In the genomic region with DNA sequence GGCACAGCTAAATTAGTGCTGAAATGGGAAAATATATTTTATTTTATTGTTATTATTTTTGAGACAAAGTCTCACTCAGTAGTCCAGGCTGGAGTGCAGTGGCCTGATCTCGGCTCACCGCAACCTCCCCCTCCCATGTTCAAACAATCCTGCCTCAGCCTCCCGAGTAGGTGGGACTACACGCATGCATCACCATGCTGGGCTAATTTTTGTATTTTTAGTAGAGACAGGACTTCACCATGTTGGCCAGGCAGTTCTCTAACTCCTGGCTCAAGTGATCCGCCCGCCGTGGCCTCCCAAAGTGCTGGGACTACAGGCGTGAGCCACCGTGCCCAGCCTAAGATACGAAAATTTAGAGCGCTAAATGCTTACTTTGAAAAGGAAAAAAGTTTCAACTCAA, we compare ENCODE assay signal across 17 cellular contexts.
"Had no signal": no experiment of that assay in that cellular context is flagged by ENCODE, and none has a peak within 500 bp of the region (broad histone marks: within the 10 kb centered on the region; RNA-seq: fewer than 3 reads in every experiment).

No MANE protein-coding gene starts in this region.

- H3K4me1 ChIP-seq: right lobe of liver had no signal

- H3K4me3 Mint-ChIP-seq: activated B cell treated with CpG ODN at 0.5 μM for 24 hours; activated CD4-positive, alpha-beta memory T cell treated with anti-CD3 and anti-CD28 coated beads, Interleukin-2, amount 10 ng/mL, durations not matched to agents 7 days and 5 days; activated CD8-positive, alpha-beta memory T cell treated with anti-CD3 and anti-CD28 coated beads, Interleukin-2, amount 10 ng/mL, durations not matched to agents 7 days and 5 days; activated naive CD8-positive, alpha-beta T cell treated with anti-CD3 and anti-CD28 coated beads for 36 hours; mesothelial cell of epicardium; stimulated activated memory B cell treated with anti-CD40 and anti-IgM and Interleukin-4, amounts not matched to agents 10 μg/mL and 1 μg/mL and 100 μg/mL, for 72 hours had no signal

- H3K27me3 ChIP-seq: dorsolateral prefrontal cortex, foreskin keratinocyte, ovary, right lobe of liver, vagina had no signal

- DNase-seq: activated B cell treated with CpG ODN at 0.5 μM for 24 hours; activated CD4-positive, alpha-beta memory T cell treated with anti-CD3 and anti-CD28 coated beads, Interleukin-2, amount 10 ng/mL, durations not matched to agents 7 days and 5 days; activated CD4-positive, alpha-beta T cell treated with anti-CD3 and anti-CD28 coated beads for 48 hours; activated CD8-positive, alpha-beta memory T cell treated with anti-CD3 and anti-CD28 coated beads, Interleukin-2, amount 10 ng/mL, durations not matched to agents 7 days and 5 days; activated naive CD8-positive, alpha-beta T cell treated with anti-CD3 and anti-CD28 coated beads for 36 hours; amniotic stem cell; dorsolateral prefrontal cortex; kidney; ovary; right lobe of liver; stimulated activated CD4-positive, alpha-beta T cell treated with anti-CD3 and anti-CD28 coated beads, Interleukin-4, amount 100 ng/mL, for 4 hours had no signal

- ATAC-seq: activated CD8-positive, alpha-beta memory T cell treated with anti-CD3 and anti-CD28 coated beads, Interleukin-2, amount 10 ng/mL, durations not matched to agents 7 days and 5 days; left lobe of liver; right lobe of liver; stimulated activated memory B cell treated with anti-CD40 and anti-IgM and Interleukin-4, amounts not matched to agents 10 μg/mL and 1 μg/mL and 100 μg/mL, for 72 hours had no signal

- H3K27ac ChIP-seq: dorsolateral prefrontal cortex, ovary, right lobe of liver, vagina had no signal

- H3K4me3 ChIP-seq: dorsolateral prefrontal cortex, lung, ovary, right lobe of liver, vagina had no signal

- H3K36me3 ChIP-seq: ovary, right lobe of liver, vagina had no signal

- H3K27me3 Mint-ChIP-seq: stimulated activated memory B cell treated with anti-CD40 and anti-IgM and Interleukin-4, amounts not matched to agents 10 μg/mL and 1 μg/mL and 100 μg/mL, for 72 hours had no signal

- H3K9me3 ChIP-seq: ovary, right lobe of liver, vagina had no signal

- H3K27ac Mint-ChIP-seq: activated B cell treated with CpG ODN at 0.5 μM for 24 hours; activated CD4-positive, alpha-beta memory T cell treated with anti-CD3 and anti-CD28 coated beads, Interleukin-2, amount 10 ng/mL, durations not matched to agents 7 days and 5 days; activated CD8-positive, alpha-beta memory T cell treated with anti-CD3 and anti-CD28 coated beads, Interleukin-2, amount 10 ng/mL, durations not matched to agents 7 days and 5 days; activated naive CD8-positive, alpha-beta T cell treated with anti-CD3 and anti-CD28 coated beads for 36 hours; mesothelial cell of epicardium; stimulated activated memory B cell treated with anti-CD40 and anti-IgM and Interleukin-4, amounts not matched to agents 10 μg/mL and 1 μg/mL and 100 μg/mL, for 72 hours had no signal
